ENCODE assay signal across 14 cellular contexts in the genomic region with DNA sequence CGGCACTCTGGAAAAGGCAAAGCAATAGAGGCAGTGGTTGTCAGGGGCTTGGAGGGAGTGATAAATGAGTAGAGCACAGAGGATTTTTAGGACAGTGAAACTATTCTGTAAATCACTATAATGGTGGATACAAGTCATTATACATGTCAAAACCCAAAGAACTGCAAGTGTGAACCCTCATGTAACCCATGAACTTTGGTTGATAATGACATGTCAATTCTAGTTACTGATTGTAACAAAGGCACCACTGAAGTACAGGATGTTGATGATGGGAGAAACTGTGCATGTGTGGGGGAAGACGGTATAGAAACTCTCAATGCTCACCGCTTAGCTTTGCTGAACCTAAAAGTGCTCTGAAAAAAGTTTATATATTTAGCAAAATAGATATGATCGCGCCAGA. TPM values are rescaled to one million over a fixed set of nuclear protein-coding genes. Genes with fewer than 3 reads are reported as not detected.
DNase-seq lines count a peak whose midpoint lies in the region; ATAC-seq, FAIRE-seq and TF ChIP-seq lines count a peak whose summit lies in the region.
"Had no signal": no experiment of that assay in that cellular context is flagged by ENCODE, and none has a peak within 500 bp of the region (broad histone marks: within the 10 kb centered on the region; RNA-seq: fewer than 3 reads in every experiment).

No MANE protein-coding gene starts in this region.

- H4K20me1 ChIP-seq in OCI-LY1 (ENCODE audit: insufficient read depth, low read length), result no peaks in the 10 kb centered on the region

- H3K36me3 ChIP-seq in OCI-LY1 (ENCODE audit: insufficient read depth, low read length) (no peaks in the 10 kb centered on the region), small intestine (ENCODE audit: control insufficient read depth in 2 of 2, insufficient read depth in 2 of 2, low read length in 2 of 2) (no peaks in the 10 kb centered on the region), brain microvascular endothelial cell (replicated peaks) (no peaks in the 10 kb centered on the region)
- H3K36me3 ChIP-seq: upper lobe of left lung had no signal

- no peak overlapping the region for H3K4me2 ChIP-seq in OCI-LY1 (ENCODE audit: low read length)
- H3K4me2 ChIP-seq: A549 had no signal

- H3K9ac ChIP-seq in OCI-LY1 (ENCODE audit: low read length), result no peak overlapping the region

- peaks cover 5% of the 10 kb centered on the region for H3K9me3 Mint-ChIP-seq in activated CD4-positive, alpha-beta T cell treated with anti-CD3 and anti-CD28 coated beads, Interleukin-2, amount 10 ng/mL, durations not matched to agents 24 days and 14 days

- H3K27ac ChIP-seq in OCI-LY1 (ENCODE audit: low read depth, low read length, poor library complexity, severe bottlenecking), result peak overlapping the region; percentile 1
- H3K27ac ChIP-seq in small intestine (ENCODE audit: low read depth in 1 of 2, low read length in 1 of 2), result no peak overlapping the region
- H3K27ac ChIP-seq in brain microvascular endothelial cell, result no peak overlapping the region
- H3K27ac ChIP-seq: A549, upper lobe of left lung had no signal

- H2AFZ ChIP-seq in OCI-LY1 (ENCODE audit: low read length), result no peak overlapping the region

- in situ Hi-C loops in brain microvascular endothelial cell (cut with HindIII; ENCODE audit: low pct_ligation_motif_present, low sequenced_read_pairs), result no loop called here

- no peak overlapping the region for H3K4me3 ChIP-seq in OCI-LY1 (ENCODE audit: low read depth, low read length, poor library complexity, severe bottlenecking)
- no peak overlapping the region for H3K4me3 ChIP-seq in small intestine (ENCODE audit: low read depth in 1 of 2, low read length in 2 of 2)
- no peak overlapping the region for H3K4me3 ChIP-seq in brain microvascular endothelial cell (ENCODE audit: low read depth, low read length)
- H3K4me3 ChIP-seq: A549, upper lobe of left lung had no signal

- H3K4me1 ChIP-seq in OCI-LY1 (ENCODE audit: insufficient read depth, low read length, severe bottlenecking) (peaks cover 27% of the 10 kb centered on the region), small intestine (ENCODE audit: control insufficient read depth in 2 of 2, insufficient read depth in 1 of 2, low read depth in 1 of 2, low read length in 1 of 2) (no peaks in the 10 kb centered on the region)
- H3K4me1 ChIP-seq: A549 had no signal

- no peak for FAIRE-seq in small intestine (lab: Jason Lieb, UNC)
- FAIRE-seq: G401.6, H1 had no signal

- TF ChIP-seq CTCF in OCI-LY1 (IDR thresholded peaks at IDR 0.05; ENCODE audit: low read length), result no peak
- TF ChIP-seq CTCF in brain microvascular endothelial cell (IDR thresholded peaks at IDR 0.05; ENCODE audit: low read depth, low read length, missing control alignments), result no peak

- peaks cover 68% of the 10 kb centered on the region for H3K4me1 Mint-ChIP-seq in activated CD4-positive, alpha-beta T cell treated with anti-CD3 and anti-CD28 coated beads, Interleukin-2, amount 10 ng/mL, durations not matched to agents 24 days and 14 days

- no peaks in the 10 kb centered on the region for H3K27me3 ChIP-seq in OCI-LY1 (ENCODE audit: insufficient read depth, low read length)
- H3K27me3 ChIP-seq in small intestine (ENCODE audit: control insufficient read depth in 2 of 2, insufficient read depth in 2 of 2, low read length in 2 of 2), result no peaks in the 10 kb centered on the region
- no peaks in the 10 kb centered on the region for H3K27me3 ChIP-seq in brain microvascular endothelial cell (replicated peaks)
- H3K27me3 ChIP-seq: upper lobe of left lung had no signal

- intact Hi-C loops in activated CD4-positive, alpha-beta T cell treated with anti-CD3 and anti-CD28 coated beads, Interleukin-2, amount 10 ng/mL, durations not matched to agents 24 days and 14 days (cut with micrococcal nuclease), result loop anchor here (1.0 to 5.0 kb wide), 4 partner anchors 36 to 331 kb away; a partner anchor contains a TSS

- H3K36me3 Mint-ChIP-seq in activated CD4-positive, alpha-beta T cell treated with anti-CD3 and anti-CD28 coated beads, Interleukin-2, amount 10 ng/mL, durations not matched to agents 24 days and 14 days (ENCODE audit: low read depth), result peaks cover 48% of the 10 kb centered on the region

- H3K9me2 ChIP-seq in OCI-LY1 (ENCODE audit: low read depth, low read length), result no peaks in the 10 kb centered on the region

- 79 to 84% (median 81%) methylated on average over 5 of the region's 5 CpGs for WGBS in small intestine, 3 donors

- H3K9me3 ChIP-seq in OCI-LY1 (ENCODE audit: low read length) (no peaks in the 10 kb centered on the region), small intestine (ENCODE audit: control insufficient read depth, low read depth) (no peaks in the 10 kb centered on the region)
- H3K9me3 ChIP-seq: A549, upper lobe of left lung had no signal

- peak; percentile 72 for DNase-seq in activated CD4-positive, alpha-beta T cell treated with anti-CD3 and anti-CD28 coated beads, Interleukin-2, amount 10 ng/mL, durations not matched to agents 24 days and 14 days
- DNase-seq in activated CD4-positive, alpha-beta T cell treated with anti-CD3 and anti-CD28 coated beads, Interleukin-2, amount 50 U/mL, for 48 hours, result no peak
- peak; percentile 18 for DNase-seq in small intestine
- DNase-seq in HK-2 (ENCODE audit: unreplicated experiment), result no peak
- DNase-seq in brain microvascular endothelial cell, result no peak
- DNase-seq: IMR-90, upper lobe of left lung had no signal

- H3F3A ChIP-seq in OCI-LY1 (ENCODE audit: insufficient read depth, low read length), result no peaks in the 10 kb centered on the region

- no peaks in the 10 kb centered on the region for H3K79me2 ChIP-seq in OCI-LY1 (ENCODE audit: insufficient read depth, low read length)

- ATAC-seq in GM21737 (IDR thresholded peaks at IDR 0.05; ENCODE audit: unreplicated experiment) (peak; percentile 32), GM18867 (IDR thresholded peaks at IDR 0.05; ENCODE audit: unreplicated experiment) (no peak)
- ATAC-seq: A549 had no signal

- peak overlapping the region; percentile 42 for H3K4me3 Mint-ChIP-seq in activated CD4-positive, alpha-beta T cell treated with anti-CD3 and anti-CD28 coated beads, Interleukin-2, amount 10 ng/mL, durations not matched to agents 24 days and 14 days

- no peaks in the 10 kb centered on the region for H3K27me3 Mint-ChIP-seq in activated CD4-positive, alpha-beta T cell treated with anti-CD3 and anti-CD28 coated beads, Interleukin-2, amount 10 ng/mL, durations not matched to agents 24 days and 14 days

- H3K27ac Mint-ChIP-seq in activated CD4-positive, alpha-beta T cell treated with anti-CD3 and anti-CD28 coated beads, Interleukin-2, amount 10 ng/mL, durations not matched to agents 24 days and 14 days, result peak overlapping the region; percentile 42

RNA-seq across cellular contexts. Expression of a gene that starts 36.0 kb away (rescaled TPM):
- total RNA-seq in activated CD4-positive, alpha-beta T cell treated with anti-CD3 and anti-CD28 coated beads, Interleukin-2, amount 10 ng/mL, durations not matched to agents 24 days and 14 days, result 33.7 and 36.0 TPM in 2 replicates
- polyA plus RNA-seq in small intestine, result under 1 TPM; 0.27 to 0.67 (median 0.49) TPM
- total RNA-seq: H1, IMR-90 had no signal
- polyA plus RNA-seq: fibroblast of lung, H1, IMR-90 had no signal

Comparison
In these comparisons a context has a peak if more than half of its experiments do, and no peak if none do; other contexts are left out.
1. DNase-seq: peak in activated CD4-positive, alpha-beta T cell treated with anti-CD3 and anti-CD28 coated beads, Interleukin-2, amount 10 ng/mL, durations not matched to agents 24 days and 14 days (single experiment) and small intestine (single experiment); none in activated CD4-positive, alpha-beta T cell treated with anti-CD3 and anti-CD28 coated beads, Interleukin-2, amount 50 U/mL, for 48 hours (0 of 2), HK-2 (single experiment) and brain microvascular endothelial cell (single experiment).